13 cellular contexts compared by ENCODE assay signal in genomic region chr12:19018302-19018980, GRCh38.
DNase-seq lines count a peak whose midpoint lies in the region; ATAC-seq and TF ChIP-seq lines count a peak whose summit lies in the region.
"Had no signal": no experiment of that assay in that cellular context is flagged by ENCODE, and none has a peak within 500 bp of the region (broad histone marks: within the 10 kb centered on the region; RNA-seq: fewer than 3 reads in every experiment).

No MANE protein-coding gene starts in this region.

- no peaks in the 10 kb centered on the region for H3K9me3 ChIP-seq in HCT116 (ENCODE audit: control insufficient read depth in 1 of 2, insufficient read depth in 1 of 2, low read depth in 1 of 2, low read length in 2 of 2)
- H3K9me3 ChIP-seq in body of pancreas = no peaks in the 10 kb centered on the region
- no peaks in the 10 kb centered on the region for H3K9me3 ChIP-seq in subcutaneous abdominal adipose tissue (ENCODE audit: control insufficient read depth in 5 of 5, low read length in 5 of 5)
- H3K9me3 ChIP-seq: suprapubic skin had no signal

- H3K9ac ChIP-seq in HCT116 (ENCODE audit: low read length) (no peak overlapping the region), subcutaneous abdominal adipose tissue (ENCODE audit: low read length in 5 of 5) (peak overlapping the region in 1 of 5 donors; percentile 7)

- intact Hi-C loops in HCT116 (cut with micrococcal nuclease) (no loop called here), body of pancreas (cut with DNase I) (no loop called here), natural killer cell (cut with micrococcal nuclease) (no loop called here)

- no peaks in the 10 kb centered on the region for H3K79me2 ChIP-seq in HCT116 (ENCODE audit: insufficient read depth, low read length)

- H3K27ac ChIP-seq in HCT116 (ENCODE audit: low read depth, low read length) (no peak overlapping the region), body of pancreas (peak overlapping the region in 2 of 4 donors; percentile 22 to 36), subcutaneous abdominal adipose tissue (ENCODE audit: low read depth, low read length) (peak overlapping the region; percentile 11)
- H3K27ac ChIP-seq: suprapubic skin had no signal

- no peak for TF ChIP-seq CTCF in HCT116 (IDR thresholded peaks at IDR 0.05 in 2 of 3, conservative IDR thresholded peaks at IDR 0.05 in 1 of 3; ENCODE audit: borderline replicate concordance in 1 of 3, insufficient read depth in 1 of 3, low read depth in 2 of 3, low read length in 2 of 3)
- no peak for TF ChIP-seq CTCF in body of pancreas (IDR thresholded peaks at IDR 0.05)
- no peak for TF ChIP-seq CTCF in natural killer cell (IDR thresholded peaks at IDR 0.05)

- BruUV-seq in HCT116 (replicated peaks; lab: Mats Ljungman, UMichigan) = no TSS peak

- H3K4me1 Mint-ChIP-seq in immature natural killer cell = no peaks in the 10 kb centered on the region
- H3K4me1 Mint-ChIP-seq in natural killer cell = no peaks in the 10 kb centered on the region
- H3K4me1 Mint-ChIP-seq: activated T-helper 17 cell treated with anti-CD3 and anti-CD28 coated beads, Interleukin-2, amount 50 U/mL, for 72 hours had no signal

- H3K27ac Mint-ChIP-seq in immature natural killer cell = no peak overlapping the region
- H3K27ac Mint-ChIP-seq in natural killer cell = no peak overlapping the region
- H3K27ac Mint-ChIP-seq: activated T-helper 17 cell treated with anti-CD3 and anti-CD28 coated beads, Interleukin-2, amount 50 U/mL, for 72 hours had no signal

- H3K9me3 Mint-ChIP-seq in immature natural killer cell (peaks cover 0 to 5% (median 0%) of the 10 kb centered on the region in 6 donors), natural killer cell (no peaks in the 10 kb centered on the region)
- H3K9me3 Mint-ChIP-seq: activated T-helper 17 cell treated with anti-CD3 and anti-CD28 coated beads, Interleukin-2, amount 50 U/mL, for 72 hours had no signal

- peaks cover 0 to 15% of the 10 kb centered on the region in 2 experiments; a peak in 2 of 4 replicates for H3K4me1 ChIP-seq in HCT116 (ENCODE audit: control insufficient read depth in 1 of 2, insufficient read depth in 2 of 2, low read length in 2 of 2)
- peaks cover 13% of the 10 kb centered on the region for H3K4me1 ChIP-seq in body of pancreas
- peaks cover 0 to 29% (median 5%) of the 10 kb centered on the region in 5 donors for H3K4me1 ChIP-seq in subcutaneous abdominal adipose tissue (ENCODE audit: control insufficient read depth in 5 of 5, insufficient read depth in 5 of 5, low read length in 5 of 5)
- H3K4me1 ChIP-seq: suprapubic skin had no signal

- no peak for TF ChIP-seq RAD21 in HCT116 (IDR thresholded peaks at IDR 0.05; ENCODE audit: low read depth)

- H3K36me3 Mint-ChIP-seq in immature natural killer cell (no peaks in the 10 kb centered on the region), natural killer cell (no peaks in the 10 kb centered on the region)

- POLR2A ChIA-PET in HCT116 (lab: Charles Lee) = no interaction called here

- no peaks in the 10 kb centered on the region for H3K36me3 ChIP-seq in HCT116 (ENCODE audit: control insufficient read depth in 1 of 2, insufficient read depth in 2 of 2, low read length in 2 of 2)
- H3K36me3 ChIP-seq in body of pancreas (replicated peaks in 1 of 2; ENCODE audit: insufficient read depth in 1 of 2, low read depth in 2 of 2) = no peaks in the 10 kb centered on the region
- no peaks in the 10 kb centered on the region for H3K36me3 ChIP-seq in subcutaneous abdominal adipose tissue (ENCODE audit: control insufficient read depth in 5 of 5, insufficient read depth in 5 of 5, low read length in 5 of 5)
- H3K36me3 ChIP-seq: suprapubic skin had no signal

- H3K4me3 Mint-ChIP-seq in immature natural killer cell (no peak overlapping the region), natural killer cell (no peak overlapping the region)
- H3K4me3 Mint-ChIP-seq: activated T-helper 17 cell treated with anti-CD3 and anti-CD28 coated beads, Interleukin-2, amount 50 U/mL, for 72 hours; neural crest cell had no signal

- DNase-seq in HCT116 (ENCODE audit: low read depth, low spot score) (no peak), body of pancreas (no peak), hepatic stellate cell (ENCODE audit: low spot score) (peak; percentile 46), immature natural killer cell (no peak), GF-D8 (lab: John Stamatoyannopoulos, UW) (no peak), natural killer cell (no peak)
- DNase-seq: NCI-H345; stimulated activated CD4-positive, alpha-beta T cell treated with anti-CD3 and anti-CD28 coated beads, Interleukin-2, amount 100 ng/mL, for 48 hours had no signal

- peak overlapping the region; percentile 58 for H2AFZ ChIP-seq in HCT116 (ENCODE audit: low read depth, low read length, poor library complexity, severe bottlenecking)

- H3K9me2 ChIP-seq in HCT116 (ENCODE audit: insufficient read depth) = no peaks in the 10 kb centered on the region

- peak; percentile 42 for ATAC-seq in HCT116
- ATAC-seq in body of pancreas = peak; percentile 27
- ATAC-seq in GM21723 (IDR thresholded peaks at IDR 0.05; ENCODE audit: unreplicated experiment) = no peak
- ATAC-seq in natural killer cell = no peak
- ATAC-seq: activated T-helper 17 cell treated with anti-CD3 and anti-CD28 coated beads, Interleukin-2, amount 50 U/mL, for 72 hours had no signal

- RAD21 ChIA-PET in HCT116 (lab: Charles Lee; ENCODE audit: low non-redundant PET in 1 of 2, low total read pairs in 2 of 2, uncharacterized antibody in 2 of 2, unreplicated experiment in 2 of 2) = no interaction called here

- H3K27me3 Mint-ChIP-seq in immature natural killer cell (ENCODE audit: low read depth in 3 of 3) (peaks cover 0 to 3% (median 2%) of the 10 kb centered on the region in 3 donors), natural killer cell (ENCODE audit: low read depth in 2 of 2) (no peaks in the 10 kb centered on the region)

- H4K20me1 ChIP-seq in HCT116 (ENCODE audit: insufficient read depth) = no peaks in the 10 kb centered on the region

- H3K4me3 ChIP-seq in HCT116 (replicated peaks in 1 of 2; ENCODE audit: low read depth in 1 of 2, low read length in 2 of 2) = no peak overlapping the region
- no peak overlapping the region for H3K4me3 ChIP-seq in body of pancreas
- no peak overlapping the region for H3K4me3 ChIP-seq in subcutaneous abdominal adipose tissue (ENCODE audit: low read depth in 1 of 5, low read length in 5 of 5)
- H3K4me3 ChIP-seq: suprapubic skin had no signal

- TF ChIP-seq POLR2A in HCT116 (IDR thresholded peaks at IDR 0.05; ENCODE audit: borderline replicate concordance, extremely low read depth, insufficient read depth, insufficient read length) (no peak), body of pancreas (IDR thresholded peaks at IDR 0.05) (no peak)

- peak overlapping the region; percentile 15 for H3K4me2 ChIP-seq in HCT116 (ENCODE audit: low read length)

- CTCF ChIA-PET in HCT116 (lab: Charles Lee) = no interaction called here

- WGBS in body of pancreas, 2 donors = 3 to 22% methylated on average over 1 of the region's 1 CpG

- H3K27me3 ChIP-seq in HCT116 (ENCODE audit: insufficient read depth, low read length) = no peaks in the 10 kb centered on the region
- no peaks in the 10 kb centered on the region for H3K27me3 ChIP-seq in body of pancreas
- H3K27me3 ChIP-seq in subcutaneous abdominal adipose tissue (ENCODE audit: control insufficient read depth in 5 of 5, insufficient read depth in 4 of 5, low read length in 5 of 5) = no peaks in the 10 kb centered on the region
- H3K27me3 ChIP-seq: suprapubic skin had no signal

TF ChIP-seq in HCT116, 20 proteins besides CTCF, POLR2A, EP300 and RAD21 (continues in another document):
- TF ChIP-seq SP1 (IDR thresholded peaks at IDR 0.05; ENCODE audit: low read depth) (peak; percentile 20; the same call in 1 of the 2 replicates), ELF1 (IDR thresholded peaks at IDR 0.05; ENCODE audit: borderline replicate concordance, low read depth) (no peak), REST (IDR thresholded peaks at IDR 0.05; ENCODE audit: low read depth) (no peak), JUND (IDR thresholded peaks at IDR 0.05) (0 out of 2 replicates have a peak, but pooled peaks have one; percentile 30), ZBTB33 (IDR thresholded peaks at IDR 0.05; ENCODE audit: extremely low read depth, insufficient replicate concordance, low read length) (no peak)

Comparison
In these comparisons a context has a peak if more than half of its experiments do, and no peak if none do; other contexts are left out.
1. ATAC-seq: peak in HCT116 (single experiment) and body of pancreas (single experiment); none in GM21723 (single experiment) and natural killer cell (0 of 3).